ENCODE assay signal across 17 cellular contexts in genomic region chr6:42254505-42254904, GRCh38. TPM values are rescaled to one million over a fixed set of nuclear protein-coding genes. Genes with fewer than 3 reads are reported as not detected.
DNase-seq lines count a peak whose midpoint lies in the region; FAIRE-seq and TF ChIP-seq lines count a peak whose summit lies in the region.
"Had no signal": no experiment of that assay in that cellular context is flagged by ENCODE, and none has a peak within 500 bp of the region (broad histone marks: within the 10 kb centered on the region; RNA-seq: fewer than 3 reads in every experiment).

No MANE protein-coding gene starts in this region.

- no peak for FAIRE-seq in frontal cortex (lab: Jason Lieb, UNC)
- FAIRE-seq: GM12892 had no signal

- H4K91ac ChIP-seq in trophoblast cell (ENCODE audit: low read depth, low read length), result no peak overlapping the region

- no peak overlapping the region for H3K4me3 Mint-ChIP-seq in activated CD4-positive, alpha-beta memory T cell treated with anti-CD3 and anti-CD28 coated beads for 36 hours
- H3K4me3 Mint-ChIP-seq in activated CD4-positive, alpha-beta memory T cell treated with anti-CD3 and anti-CD28 coated beads, Interleukin-2, amount 10 ng/mL, durations not matched to agents 7 days and 5 days, result no peak overlapping the region
- no peak overlapping the region for H3K4me3 Mint-ChIP-seq in HFFc6
- H3K4me3 Mint-ChIP-seq: CD14-positive monocyte; CD8-positive, alpha-beta memory T cell had no signal

- H3K27me3 Mint-ChIP-seq in activated CD4-positive, alpha-beta memory T cell treated with anti-CD3 and anti-CD28 coated beads for 36 hours, result no peaks in the 10 kb centered on the region
- H3K27me3 Mint-ChIP-seq in activated CD4-positive, alpha-beta memory T cell treated with anti-CD3 and anti-CD28 coated beads, Interleukin-2, amount 10 ng/mL, durations not matched to agents 7 days and 5 days, result no peaks in the 10 kb centered on the region
- H3K27me3 Mint-ChIP-seq in HFFc6 (ENCODE audit: insufficient read depth), result no peaks in the 10 kb centered on the region; the same call in 1 of the 2 replicates
- H3K27me3 Mint-ChIP-seq: CD8-positive, alpha-beta memory T cell had no signal

- no peaks in the 10 kb centered on the region for H3K79me2 ChIP-seq in trophoblast cell (ENCODE audit: control insufficient read depth, insufficient read depth, low read length, poor library complexity)

- H3K36me3 Mint-ChIP-seq in activated CD4-positive, alpha-beta memory T cell treated with anti-CD3 and anti-CD28 coated beads for 36 hours, result peaks cover 38% of the 10 kb centered on the region
- H3K36me3 Mint-ChIP-seq in activated CD4-positive, alpha-beta memory T cell treated with anti-CD3 and anti-CD28 coated beads, Interleukin-2, amount 10 ng/mL, durations not matched to agents 7 days and 5 days (ENCODE audit: low read depth), result peaks cover 21% of the 10 kb centered on the region
- peaks cover 67% of the 10 kb centered on the region for H3K36me3 Mint-ChIP-seq in HFFc6 (ENCODE audit: low read depth)

- H2BK120ac ChIP-seq in trophoblast cell (ENCODE audit: insufficient read depth, low read length, poor library complexity), result no peak overlapping the region

- H3K23ac ChIP-seq in trophoblast cell (ENCODE audit: low read length), result peak overlapping the region; percentile 40

- TF ChIP-seq CTCF in HFFc6 (IDR thresholded peaks at IDR 0.05) (no peak), adrenal gland (IDR thresholded peaks at IDR 0.05) (no peak)

- no peak overlapping the region for H4K8ac ChIP-seq in trophoblast cell (ENCODE audit: low read depth, low read length)

- H4K12ac ChIP-seq in trophoblast cell (ENCODE audit: low read depth, low read length), result no peak overlapping the region

- DNase-seq in activated CD4-positive, alpha-beta memory T cell treated with anti-CD3 and anti-CD28 coated beads for 36 hours, result no peak
- no peak for DNase-seq in activated CD4-positive, alpha-beta memory T cell treated with anti-CD3 and anti-CD28 coated beads, Interleukin-2, amount 10 ng/mL, durations not matched to agents 7 days and 5 days
- DNase-seq in HFFc6 (no peak), adrenal gland (peak in 6 of 7 donors; percentile 41 to 77 (median 64)), trophoblast cell (no peak), NCI-H748 treated with DMSO at 0.1 percent for 48 hours (lab: John Stamatoyannopoulos, UW) (no peak), NCI-H1930 (lab: John Stamatoyannopoulos, UW) (no peak), frontal cortex (ENCODE audit: low spot score in 2 of 2) (no peak)
- DNase-seq: Caco-2; CD8-positive, alpha-beta memory T cell; DND-41; GDM1; HCEC 1CT had no signal

- no peak for TF ChIP-seq POLR2A in adrenal gland (IDR thresholded peaks at IDR 0.05)

- no peak overlapping the region for H2BK5ac ChIP-seq in trophoblast cell (ENCODE audit: low read depth, low read length, poor library complexity)

- H3K4me1 ChIP-seq in adrenal gland (replicated peaks in 1 of 2) (peaks cover 11 to 44% of the 10 kb centered on the region in 2 donors), trophoblast cell (ENCODE audit: control insufficient read depth in 1 of 2, insufficient read depth in 2 of 2, low read length in 2 of 2) (no peaks in the 10 kb centered on the region)
- H3K4me1 ChIP-seq: Caco-2 had no signal

- CTCF ChIA-PET in activated CD4-positive, alpha-beta memory T cell treated with anti-CD3 and anti-CD28 coated beads for 36 hours (lab: Charles Lee), result interaction anchor here (3.8 kb wide), 1 partner anchor 293 kb away, joined by 23 read pairs; no protein-coding TSS in a partner anchor
- CTCF ChIA-PET in activated CD4-positive, alpha-beta memory T cell treated with anti-CD3 and anti-CD28 coated beads, Interleukin-2, amount 10 ng/mL, durations not matched to agents 7 days and 5 days (lab: Charles Lee), result interaction anchor here (1.3 kb wide), 1 partner anchor 293 kb away, joined by 4 read pairs; no protein-coding TSS in a partner anchor

- intact Hi-C loops in activated CD4-positive, alpha-beta memory T cell treated with anti-CD3 and anti-CD28 coated beads for 36 hours (cut with micrococcal nuclease), result no loop called here
- intact Hi-C loops in adrenal gland (cut with DNase I), result no loop called here

- H3K27ac ChIP-seq in adrenal gland (peak overlapping the region in 1 of 5 donors; percentile 9), trophoblast cell (ENCODE audit: low read depth, low read length) (no peak overlapping the region)
- H3K27ac ChIP-seq: 22Rv1 had no signal

- H3K9me3 ChIP-seq in adrenal gland (replicated peaks in 1 of 3) (no peaks in the 10 kb centered on the region), trophoblast cell (ENCODE audit: insufficient read depth, low read depth, low read length) (no peaks in the 10 kb centered on the region)
- H3K9me3 ChIP-seq: Caco-2 had no signal

- no peak overlapping the region for H3K18ac ChIP-seq in trophoblast cell (ENCODE audit: low read length)

- no peaks in the 10 kb centered on the region for H3K79me1 ChIP-seq in trophoblast cell (ENCODE audit: low read length)

- H2BK12ac ChIP-seq in trophoblast cell (ENCODE audit: low read length), result no peak overlapping the region

- H3K4ac ChIP-seq in trophoblast cell (ENCODE audit: low read depth, low read length), result no peak overlapping the region

- 63 to 80% (median 66%) methylated on average over 4 to 9 of the region's 9 CpGs for WGBS in adrenal gland, 4 donors
- WGBS in trophoblast cell (ENCODE audit: extremely low coverage, insufficient coverage, insufficient read length), result no CpG with 5 or more reads among the region's 9 CpGs

- H3K27me3 ChIP-seq in adrenal gland (no peaks in the 10 kb centered on the region), trophoblast cell (ENCODE audit: insufficient read depth, low read length) (no peaks in the 10 kb centered on the region)

- no peak overlapping the region for H3K9ac ChIP-seq in trophoblast cell (ENCODE audit: low read length)

- no peaks in the 10 kb centered on the region for H3K9me3 Mint-ChIP-seq in activated CD4-positive, alpha-beta memory T cell treated with anti-CD3 and anti-CD28 coated beads for 36 hours
- H3K9me3 Mint-ChIP-seq in activated CD4-positive, alpha-beta memory T cell treated with anti-CD3 and anti-CD28 coated beads, Interleukin-2, amount 10 ng/mL, durations not matched to agents 7 days and 5 days, result no peaks in the 10 kb centered on the region
- no peaks in the 10 kb centered on the region for H3K9me3 Mint-ChIP-seq in HFFc6
- H3K9me3 Mint-ChIP-seq: CD14-positive monocyte; CD8-positive, alpha-beta memory T cell had no signal

- H2AFZ ChIP-seq in trophoblast cell (ENCODE audit: insufficient read depth, low read length, poor library complexity), result no peak overlapping the region

- H3K27ac Mint-ChIP-seq in activated CD4-positive, alpha-beta memory T cell treated with anti-CD3 and anti-CD28 coated beads for 36 hours, result peak overlapping the region; percentile 70
- no peak overlapping the region for H3K27ac Mint-ChIP-seq in activated CD4-positive, alpha-beta memory T cell treated with anti-CD3 and anti-CD28 coated beads, Interleukin-2, amount 10 ng/mL, durations not matched to agents 7 days and 5 days
- H3K27ac Mint-ChIP-seq in HFFc6, result peak overlapping the region; percentile 81

- no peak overlapping the region for H2AK5ac ChIP-seq in trophoblast cell (ENCODE audit: low read length)

- no peak overlapping the region for H3K4me2 ChIP-seq in trophoblast cell (ENCODE audit: low read length)

- no peak overlapping the region for H3K14ac ChIP-seq in trophoblast cell (ENCODE audit: low read length)

- POLR2A ChIA-PET in activated CD4-positive, alpha-beta memory T cell treated with anti-CD3 and anti-CD28 coated beads for 36 hours (lab: Charles Lee), result no interaction called here
- POLR2A ChIA-PET in activated CD4-positive, alpha-beta memory T cell treated with anti-CD3 and anti-CD28 coated beads, Interleukin-2, amount 10 ng/mL, durations not matched to agents 7 days and 5 days (lab: Charles Lee), result no interaction called here

- H3K4me3 ChIP-seq in adrenal gland, result no peak overlapping the region
- peak overlapping the region; percentile 5 for H3K4me3 ChIP-seq in trophoblast cell (ENCODE audit: low read depth, low read length)

- H3K36me3 ChIP-seq in adrenal gland (replicated peaks in 1 of 2) (peaks cover 0 to 12% of the 10 kb centered on the region in 2 donors), trophoblast cell (ENCODE audit: control insufficient read depth in 1 of 2, insufficient read depth in 2 of 2, low read length in 2 of 2) (peaks cover 2 to 6% of the 10 kb centered on the region in 2 experiments)

- H3K4me1 Mint-ChIP-seq in activated CD4-positive, alpha-beta memory T cell treated with anti-CD3 and anti-CD28 coated beads for 36 hours (ENCODE audit: low read depth), result peaks cover 14% of the 10 kb centered on the region
- H3K4me1 Mint-ChIP-seq in activated CD4-positive, alpha-beta memory T cell treated with anti-CD3 and anti-CD28 coated beads, Interleukin-2, amount 10 ng/mL, durations not matched to agents 7 days and 5 days, result no peaks in the 10 kb centered on the region
- peaks cover 68% of the 10 kb centered on the region for H3K4me1 Mint-ChIP-seq in HFFc6 (ENCODE audit: low read depth)

RNA-seq across cellular contexts. Expression of gene MRPS10, which starts 36.8 kb away (rescaled TPM):
- total RNA-seq in activated CD4-positive, alpha-beta memory T cell treated with anti-CD3 and anti-CD28 coated beads for 36 hours, result 10 to 100 TPM; 38.6 to 40.3 TPM
- 10 to 100 TPM; 28.4 to 32.8 TPM for total RNA-seq in activated CD4-positive, alpha-beta memory T cell treated with anti-CD3 and anti-CD28 coated beads, Interleukin-2, amount 10 ng/mL, durations not matched to agents 7 days and 5 days
- total RNA-seq in HFFc6 (2021; fragmentation: NEBNext Ultra II Directional; extraction: Animal tissue kit (Norgen Biotek cat#: 25700)), result 10 to 100 TPM; 40.9 to 49.3 (median 43.8) TPM
- total RNA-seq in adrenal gland (10 to 100 TPM; 25.5 to 42.1 (median 34.0) TPM), frontal cortex (51.4 TPM)
- polyA plus RNA-seq in adrenal gland, result 10 to 100 TPM; 14.7 to 67.4 (median 15.2) TPM
- 21.6 and 21.9 TPM in 2 replicates for polyA plus RNA-seq in trophoblast cell (2013)

RNA-seq across cellular contexts. Expression of gene GUCA1B, which starts 59.7 kb away (rescaled TPM):
- 1 to 10 TPM; 1.9 to 2.3 TPM for total RNA-seq in activated CD4-positive, alpha-beta memory T cell treated with anti-CD3 and anti-CD28 coated beads for 36 hours
- total RNA-seq in activated CD4-positive, alpha-beta memory T cell treated with anti-CD3 and anti-CD28 coated beads, Interleukin-2, amount 10 ng/mL, durations not matched to agents 7 days and 5 days, result 1 to 10 TPM in 1 of 2 experiments, under 1 TPM in 1; 0.65 to 1.2 TPM
- under 1 TPM in 4 of 6 experiments, not detected in 2; 0.17 to 0.31 (median 0.24) TPM for total RNA-seq in HFFc6 (2021; fragmentation: NEBNext Ultra II Directional; extraction: Animal tissue kit (Norgen Biotek cat#: 25700))
- total RNA-seq in adrenal gland (1 to 10 TPM in 6 of 8 donors, under 1 TPM in 2; 0.47 to 3.0 (median 1.6) TPM), frontal cortex (0.41 TPM)
- 1 to 10 TPM in 1 of 3 donors, under 1 TPM in 2; 0.34 to 1.5 (median 0.40) TPM for polyA plus RNA-seq in adrenal gland
- 0.32 and 0.42 TPM in 2 replicates for polyA plus RNA-seq in trophoblast cell (2013)
- total RNA-seq: H4 had no signal
- polyA plus RNA-seq: CD8-positive, alpha-beta memory T cell had no signal

Comparison
In these comparisons a context has a peak if more than half of its experiments do, and no peak if none do; other contexts are left out.
1. DNase-seq: peak in adrenal gland (6 of 7); none in activated CD4-positive, alpha-beta memory T cell treated with anti-CD3 and anti-CD28 coated beads for 36 hours (single experiment), activated CD4-positive, alpha-beta memory T cell treated with anti-CD3 and anti-CD28 coated beads, Interleukin-2, amount 10 ng/mL, durations not matched to agents 7 days and 5 days (single experiment), HFFc6 (single experiment), trophoblast cell (0 of 2), NCI-H748 treated with DMSO at 0.1 percent for 48 hours (single experiment), NCI-H1930 (0 of 2) and frontal cortex (0 of 2).